In genomic region chr22:37242395-37242918, GRCh38 we compare ENCODE assay signal across 8 cellular contexts. TPM values are rescaled to one million over a fixed set of nuclear protein-coding genes. Genes with fewer than 3 reads are reported as not detected.
DNase-seq lines count a peak whose midpoint lies in the region; ATAC-seq and TF ChIP-seq lines count a peak whose summit lies in the region.

No MANE protein-coding gene starts in this region.

- TF ChIP-seq CTCF in right atrium auricular region (IDR thresholded peaks at IDR 0.05): no peak

- no peak overlapping the region for H3K4me3 ChIP-seq in right atrium auricular region

- H3K36me3 ChIP-seq in right atrium auricular region: no peaks in the 10 kb centered on the region

- H3K9me3 ChIP-seq in right atrium auricular region: no peaks in the 10 kb centered on the region

- peak; percentile 36 for ATAC-seq in GM18508 (IDR thresholded peaks at IDR 0.05; ENCODE audit: insufficient read depth, unreplicated experiment)
- ATAC-seq in HG02973 (IDR thresholded peaks at IDR 0.05; ENCODE audit: unreplicated experiment): peak; percentile 47

- peaks cover 5 to 7% of the 10 kb centered on the region in 2 donors for H3K27me3 ChIP-seq in right atrium auricular region

- H3K4me1 ChIP-seq in right atrium auricular region: peaks cover 0 to 7% of the 10 kb centered on the region in 2 donors

- peak; percentile 92 to 94 for DNase-seq in activated T-cell treated with anti-CD3 and anti-CD28 coated beads, Interleukin-2, amount 50 U/mL, for 48 hours
- peak; percentile 70 for DNase-seq in right atrium auricular region (ENCODE audit: low spot score)
- DNase-seq in stimulated activated CD4-positive, alpha-beta T cell treated with anti-CD3 and anti-CD28 coated beads, TNF-alpha, amount 100 ng/mL, for 1 hour (ENCODE audit: low read depth in 3 of 3, low spot score in 1 of 3): peak; percentile 76 to 87 (median 82)
- no peak for DNase-seq in SHP77 treated with DMSO at 0.1 percent for 48 hours (lab: John Stamatoyannopoulos, UW)
- no peak for DNase-seq in NCI-H2196 (lab: John Stamatoyannopoulos, UW; ENCODE audit: unreplicated experiment)

- no peak overlapping the region for H3K27ac ChIP-seq in right atrium auricular region

TF ChIP-seq in PFSK-1, 5 proteins besides CTCF, POLR2A, EP300 and RAD21:
- TF ChIP-seq FOXP2 (optimal IDR thresholded peaks at IDR 0.05; ENCODE audit: borderline replicate concordance, extremely low read depth, extremely low read length, insufficient read depth) (peak; percentile 57), REST (IDR thresholded peaks at IDR 0.05; ENCODE audit: insufficient read depth in 1 of 2, low read depth in 2 of 2, low read length in 2 of 2) (no peak), POLR2AphosphoS5 (IDR thresholded peaks at IDR 0.05; ENCODE audit: low read depth, low read length) (0 out of 2 replicates have a peak, but pooled peaks have one; percentile 22)

RNA-seq across cellular contexts. Expression of gene RAC2, which starts 1.6 kb away (rescaled TPM):
- 44.4 TPM for polyA plus RNA-seq in PFSK-1 (2012; ENCODE audit: insufficient read length, low read depth)
- total RNA-seq in right atrium auricular region: 10 to 100 TPM in 1 of 2 donors, 1 to 10 TPM in 1; 2.9 to 10.3 TPM

RNA-seq across cellular contexts. Expression of gene SSTR3, which starts 30.2 kb away (rescaled TPM):
- not detected for polyA plus RNA-seq in PFSK-1 (2012; ENCODE audit: insufficient read length, low read depth)
- not detected for total RNA-seq in right atrium auricular region

RNA-seq across cellular contexts. Expression of gene CYTH4, which starts 39.9 kb away (rescaled TPM):
- polyA plus RNA-seq in PFSK-1 (2012; ENCODE audit: insufficient read length, low read depth): not detected
- 1 to 10 TPM; 1.5 to 5.9 TPM for total RNA-seq in right atrium auricular region

RNA-seq across cellular contexts. Expression of gene C1QTNF6, which starts 54.4 kb away (rescaled TPM):
- polyA plus RNA-seq in PFSK-1 (2012; ENCODE audit: insufficient read length, low read depth): 18.7 TPM
- 1 to 10 TPM; 1.6 to 2.2 TPM for total RNA-seq in right atrium auricular region

Comparison
In these comparisons a context has a peak if more than half of its experiments do, and no peak if none do; other contexts are left out.
1. DNase-seq: peak in activated T-cell treated with anti-CD3 and anti-CD28 coated beads, Interleukin-2, amount 50 U/mL, for 48 hours (2 of 2), right atrium auricular region (single experiment) and stimulated activated CD4-positive, alpha-beta T cell treated with anti-CD3 and anti-CD28 coated beads, TNF-alpha, amount 100 ng/mL, for 1 hour (3 of 3); none in SHP77 treated with DMSO at 0.1 percent for 48 hours (single experiment) and NCI-H2196 (single experiment).